1 cellular context compared by ENCODE assay signal in the genomic region with DNA sequence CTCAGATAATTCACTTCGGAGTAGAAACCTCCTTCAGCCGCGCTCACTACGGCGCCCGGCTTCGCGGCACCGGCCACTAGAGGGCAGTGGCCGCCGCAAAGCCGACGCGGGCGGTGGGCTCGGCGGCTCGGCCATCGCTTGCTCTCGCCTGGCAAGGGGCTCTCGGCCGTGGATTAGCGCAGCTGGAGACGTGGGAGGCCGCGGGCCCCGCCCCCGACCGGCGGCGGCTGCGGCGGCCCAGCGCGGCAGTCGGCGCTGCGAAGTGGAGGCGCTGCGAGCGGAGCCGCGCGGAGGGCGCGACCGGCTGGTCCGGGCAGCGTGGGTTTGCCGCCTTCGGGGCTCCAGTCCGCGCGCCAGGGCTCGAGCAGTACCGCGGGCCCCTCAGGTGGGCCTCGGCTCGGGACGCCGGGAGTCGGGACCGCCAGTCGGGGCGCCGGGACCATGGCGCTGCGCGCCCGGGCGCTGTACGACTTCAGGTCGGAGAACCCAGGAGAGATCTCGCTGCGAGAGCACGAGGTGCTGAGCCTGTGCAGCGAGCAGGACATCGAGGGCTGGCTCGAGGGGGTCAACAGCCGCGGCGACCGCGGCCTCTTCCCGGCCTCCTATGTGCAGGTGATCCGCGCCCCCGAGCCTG.
TF ChIP-seq lines count a peak whose summit lies in the region.

A gene with protein sequence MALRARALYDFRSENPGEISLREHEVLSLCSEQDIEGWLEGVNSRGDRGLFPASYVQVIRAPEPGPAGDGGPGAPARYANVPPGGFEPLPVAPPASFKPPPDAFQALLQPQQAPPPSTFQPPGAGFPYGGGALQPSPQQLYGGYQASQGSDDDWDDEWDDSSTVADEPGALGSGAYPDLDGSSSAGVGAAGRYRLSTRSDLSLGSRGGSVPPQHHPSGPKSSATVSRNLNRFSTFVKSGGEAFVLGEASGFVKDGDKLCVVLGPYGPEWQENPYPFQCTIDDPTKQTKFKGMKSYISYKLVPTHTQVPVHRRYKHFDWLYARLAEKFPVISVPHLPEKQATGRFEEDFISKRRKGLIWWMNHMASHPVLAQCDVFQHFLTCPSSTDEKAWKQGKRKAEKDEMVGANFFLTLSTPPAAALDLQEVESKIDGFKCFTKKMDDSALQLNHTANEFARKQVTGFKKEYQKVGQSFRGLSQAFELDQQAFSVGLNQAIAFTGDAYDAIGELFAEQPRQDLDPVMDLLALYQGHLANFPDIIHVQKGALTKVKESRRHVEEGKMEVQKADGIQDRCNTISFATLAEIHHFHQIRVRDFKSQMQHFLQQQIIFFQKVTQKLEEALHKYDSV (plus strand): TSS at position 248 of the 634 bp plus-strand sequence. CDS start 194 bp downstream, at position 442.

TF ChIP-seq in H1, 55 proteins besides CTCF, POLR2A, EP300 and RAD21 (continued from another document):
- no peak; the same call in 1 of the 2 replicates for TF ChIP-seq MAFK (IDR thresholded peaks at IDR 0.05; ENCODE audit: low read depth, low read length)
- peak; percentile 65; the same call in 1 of the 2 replicates for TF ChIP-seq TBP (IDR thresholded peaks at IDR 0.05; ENCODE audit: low read depth, low read length)
- no peak for TF ChIP-seq RXRA (IDR thresholded peaks at IDR 0.05; ENCODE audit: insufficient read depth, low read depth, low read length)
- TF ChIP-seq SIN3A (conservative IDR thresholded peaks at IDR 0.05 in 1 of 2, IDR thresholded peaks at IDR 0.05 in 1 of 2; ENCODE audit: low read depth in 1 of 2, low read length in 2 of 2): peak in 1 of 2 experiments; percentile 69; a peak in 1 of 4 replicates
- TF ChIP-seq PHF8 (conservative IDR thresholded peaks at IDR 0.05; ENCODE audit: low read depth, low read length): peak; percentile 75
- TF ChIP-seq CBX5 (IDR thresholded peaks at IDR 0.05; ENCODE audit: low read depth, low read length): no peak
- TF ChIP-seq SUZ12 (IDR thresholded peaks at IDR 0.05; ENCODE audit: low read length): no peak
- peak; percentile 38 for TF ChIP-seq ASH2L (IDR thresholded peaks at IDR 0.05; ENCODE audit: low read length)
- TF ChIP-seq, protein P1, sequence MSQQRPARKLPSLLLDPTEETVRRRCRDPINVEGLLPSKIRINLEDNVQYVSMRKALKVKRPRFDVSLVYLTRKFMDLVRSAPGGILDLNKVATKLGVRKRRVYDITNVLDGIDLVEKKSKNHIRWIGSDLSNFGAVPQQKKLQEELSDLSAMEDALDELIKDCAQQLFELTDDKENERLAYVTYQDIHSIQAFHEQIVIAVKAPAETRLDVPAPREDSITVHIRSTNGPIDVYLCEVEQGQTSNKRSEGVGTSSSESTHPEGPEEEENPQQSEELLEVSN (IDR thresholded peaks at IDR 0.05): peak; percentile 32; the same call in 1 of the 2 replicates
- TF ChIP-seq JUND (IDR thresholded peaks at IDR 0.05; ENCODE audit: low read length): peak; percentile 32; the same call in 1 of the 2 replicates
- no peak for TF ChIP-seq POU5F1 (IDR thresholded peaks at IDR 0.05; ENCODE audit: low read depth, low read length)
- no peak for TF ChIP-seq SP2 (IDR thresholded peaks at IDR 0.05; ENCODE audit: low read length)
- TF ChIP-seq SP1 (IDR thresholded peaks at IDR 0.05; ENCODE audit: low read depth, low read length): peak; percentile 56
- TF ChIP-seq JUN (IDR thresholded peaks at IDR 0.05; ENCODE audit: low read depth, low read length): no peak
- TF ChIP-seq EGR1 (IDR thresholded peaks at IDR 0.05; ENCODE audit: borderline replicate concordance, low read depth, low read length): peak; percentile 90
- TF ChIP-seq KDM5A (IDR thresholded peaks at IDR 0.05; ENCODE audit: low read length): peak; percentile 36; the same call in 1 of the 2 replicates
- 0 out of 2 replicates have a peak, but pooled peaks have one; percentile 27 for TF ChIP-seq RBBP5 (IDR thresholded peaks at IDR 0.05; ENCODE audit: borderline replicate concordance, low read depth, low read length)
- peak; percentile 84 for TF ChIP-seq TAF7 (optimal IDR thresholded peaks at IDR 0.05; ENCODE audit: borderline replicate concordance, low read depth, low read length)
